In genomic region chr15:92122259-92122658, GRCh38 we compare ENCODE assay signal across 20 cellular contexts.
"Had no signal": no experiment of that assay in that cellular context is flagged by ENCODE, and none has a peak within 500 bp of the region (broad histone marks: within the 10 kb centered on the region; RNA-seq: fewer than 3 reads in every experiment).

No MANE protein-coding gene starts in this region.

- H3K27ac Mint-ChIP-seq: naive B cell; stimulated activated naive B cell treated with anti-CD40 and anti-IgM and Interleukin-4, amounts not matched to agents 10 μg/mL and 1 μg/mL and 100 μg/mL, for 72 hours had no signal

- H3K4me3 ChIP-seq: dorsolateral prefrontal cortex, esophagus muscularis mucosa, gastroesophageal sphincter, left ventricle myocardium inferior, lung, psoas muscle, right lobe of liver, uterus had no signal

- H3K27me3 ChIP-seq: dorsolateral prefrontal cortex, esophagus muscularis mucosa, gastroesophageal sphincter, neutrophil, right lobe of liver, uterus had no signal

- ATAC-seq: gastroesophageal sphincter; psoas muscle; right lobe of liver; stimulated activated naive B cell treated with anti-CD40 and anti-IgM and Interleukin-4, amounts not matched to agents 10 μg/mL and 1 μg/mL and 100 μg/mL, for 72 hours had no signal

- H3K4me1 ChIP-seq: uterus had no signal

- DNase-seq: cortex of kidney; dorsolateral prefrontal cortex; effector CD8-positive, alpha-beta T cell; glutamatergic neuron; left ventricle myocardium inferior; mesendoderm; naive B cell; psoas muscle; retina; right lobe of liver; stimulated activated CD4-positive, alpha-beta T cell treated with anti-CD3 and anti-CD28 coated beads, Interleukin-4, amount 100 ng/mL, for 1 hour; stimulated activated naive B cell treated with anti-CD40 and anti-IgM and Interleukin-4, amounts not matched to agents 10 μg/mL and 1 μg/mL and 100 μg/mL, for 72 hours; trophoblast cell; uterus had no signal

- H3K4me1 Mint-ChIP-seq: naive B cell; stimulated activated naive B cell treated with anti-CD40 and anti-IgM and Interleukin-4, amounts not matched to agents 10 μg/mL and 1 μg/mL and 100 μg/mL, for 72 hours had no signal

- H3K36me3 ChIP-seq: right lobe of liver, uterus had no signal

- H3K4me3 Mint-ChIP-seq: naive B cell; stimulated activated naive B cell treated with anti-CD40 and anti-IgM and Interleukin-4, amounts not matched to agents 10 μg/mL and 1 μg/mL and 100 μg/mL, for 72 hours had no signal

- H3K27ac ChIP-seq: epithelial cell of prostate, esophagus muscularis mucosa, gastroesophageal sphincter, left ventricle myocardium inferior, neutrophil, psoas muscle, right lobe of liver, uterus had no signal

- H3K27me3 Mint-ChIP-seq: stimulated activated naive B cell treated with anti-CD40 and anti-IgM and Interleukin-4, amounts not matched to agents 10 μg/mL and 1 μg/mL and 100 μg/mL, for 72 hours had no signal

- H3K9me3 ChIP-seq: left ventricle myocardium inferior, neutrophil, psoas muscle, right lobe of liver, uterus had no signal

- H3K36me3 Mint-ChIP-seq: naive B cell had no signal

- FAIRE-seq: keratinocyte had no signal
